Comparison of ENCODE assay signal across 3 cellular contexts in genomic region chr16:48240147-48240546, GRCh38. TPM values are rescaled to one million over a fixed set of nuclear protein-coding genes. Genes with fewer than 3 reads are reported as not detected.
"Had no signal": no experiment of that assay in that cellular context is flagged by ENCODE, and none has a peak within 500 bp of the region (broad histone marks: within the 10 kb centered on the region; RNA-seq: fewer than 3 reads in every experiment).

No MANE protein-coding gene starts in this region.

RNA-seq across cellular contexts. Expression of gene ABCC11, which starts 7.2 kb away (rescaled TPM):
- total RNA-seq: NCI-H460, Right ventricle myocardium inferior, RPMI7951 had no signal
